ENCODE assay signal across 23 cellular contexts in genomic region chr17:78652024-78652423, GRCh38.
"Had no signal": no experiment of that assay in that cellular context is flagged by ENCODE, and none has a peak within 500 bp of the region (broad histone marks: within the 10 kb centered on the region; RNA-seq: fewer than 3 reads in every experiment).

No MANE protein-coding gene starts in this region.

- H3K27ac ChIP-seq: lower lobe of right lung, parathyroid adenoma, right atrium auricular region, stomach, testis, thyroid gland, transverse colon, vagina had no signal

- DNase-seq: hippocampal formation; kidney glomerular epithelial cell; left cardiac atrium; lower lobe of right lung; mesenchymal stem cell; naive thymus-derived CD8-positive, alpha-beta T cell; nucleus accumbens; stimulated activated CD4-positive, alpha-beta T cell treated with anti-CD3 and anti-CD28 coated beads, Interleukin-1b, Interleukin-23, amount 100 ng/mL, for 48 hours; stimulated activated CD4-positive, alpha-beta T cell treated with anti-CD3 and anti-CD28 coated beads, Interleukin-2, amount 100 ng/mL, for 48 hours; stimulated activated naive B cell treated with anti-CD40 and anti-IgM and Interleukin-4, amounts not matched to agents 10 μg/mL and 1 μg/mL and 100 μg/mL, for 72 hours; stimulated activated naive CD8-positive, alpha-beta T cell treated with anti-CD3 and anti-CD28 coated beads, Interleukin-15, Interleukin-2, amounts not matched to agents 100 U/mL and 50 U/mL, for 24 hours; stomach; testis; thyroid gland; transverse colon; upper lobe of left lung had no signal

- H3K4me3 ChIP-seq: lower lobe of right lung, right atrium auricular region, smooth muscle cell, stomach, testis, thyroid gland, transverse colon, upper lobe of left lung, vagina had no signal

- ATAC-seq: left lobe of liver; naive thymus-derived CD8-positive, alpha-beta T cell; sciatic nerve; stimulated activated naive B cell treated with anti-CD40 and anti-IgM and Interleukin-4, amounts not matched to agents 10 μg/mL and 1 μg/mL and 100 μg/mL, for 72 hours; stimulated activated naive CD8-positive, alpha-beta T cell treated with anti-CD3 and anti-CD28 coated beads, Interleukin-15, Interleukin-2, amounts not matched to agents 100 U/mL and 50 U/mL, for 24 hours had no signal

- H3K9me3 ChIP-seq: right atrium auricular region, testis, thyroid gland, transverse colon, vagina had no signal

- H3K4me1 ChIP-seq: lower lobe of right lung, right atrium auricular region, stomach, testis, transverse colon, upper lobe of left lung, vagina had no signal

- H3K9ac ChIP-seq: parathyroid adenoma had no signal

- H3K27me3 ChIP-seq: right atrium auricular region, testis, thyroid gland, upper lobe of left lung, vagina had no signal

- H3K79me2 ChIP-seq: parathyroid adenoma had no signal

- FAIRE-seq: keratinocyte had no signal

- H3K4me2 ChIP-seq: smooth muscle cell had no signal

- H3K36me3 ChIP-seq: lower lobe of right lung, right atrium auricular region, stomach, thyroid gland, transverse colon, upper lobe of left lung, vagina had no signal

- H2AFZ ChIP-seq: parathyroid adenoma had no signal
